15 cellular contexts compared by ENCODE assay signal in genomic region chr3:156742401-156742800, GRCh38.
"Had no signal": no experiment of that assay in that cellular context is flagged by ENCODE, and none has a peak within 500 bp of the region (broad histone marks: within the 10 kb centered on the region; RNA-seq: fewer than 3 reads in every experiment).

No MANE protein-coding gene starts in this region.

- H3K36me3 ChIP-seq: esophagus muscularis mucosa, gastrocnemius medialis, tibial nerve had no signal

- H3K4me3 ChIP-seq: esophagus muscularis mucosa, gastrocnemius medialis, mucosa of descending colon, testis, tibial nerve had no signal

- H3K9me3 ChIP-seq: esophagus muscularis mucosa, gastrocnemius medialis, testis, tibial nerve had no signal

- H3K27ac ChIP-seq: epithelial cell of prostate, esophagus muscularis mucosa, gastrocnemius medialis, testis, tibial nerve had no signal

- H3K4me1 ChIP-seq: gastrocnemius medialis, testis, tibial nerve had no signal

- DNase-seq: effector memory CD8-positive, alpha-beta T cell; gastrocnemius medialis; islet precursor cell; mammary epithelial cell; mucosa of descending colon; naive thymus-derived CD8-positive, alpha-beta T cell; posterior cingulate gyrus; stimulated activated CD4-positive, alpha-beta T cell treated with anti-CD3 and anti-CD28 coated beads, Interleukin-2, amount 100 ng/mL, for 24 hours; stimulated activated CD4-positive, alpha-beta T cell treated with anti-CD3 and anti-CD28 coated beads, Interleukin-4, amount 100 ng/mL, for 4 hours; stimulated activated naive B cell treated with anti-CD40 and anti-IgM and Interleukin-4, amounts not matched to agents 10 μg/mL and 1 μg/mL and 100 μg/mL, for 72 hours; stimulated activated naive CD8-positive, alpha-beta T cell treated with anti-CD3 and anti-CD28 coated beads, Interleukin-15, amount 100 ng/mL, for 72 hours; testis had no signal
